Comparison of ENCODE assay signal across 15 cellular contexts in the genomic region with DNA sequence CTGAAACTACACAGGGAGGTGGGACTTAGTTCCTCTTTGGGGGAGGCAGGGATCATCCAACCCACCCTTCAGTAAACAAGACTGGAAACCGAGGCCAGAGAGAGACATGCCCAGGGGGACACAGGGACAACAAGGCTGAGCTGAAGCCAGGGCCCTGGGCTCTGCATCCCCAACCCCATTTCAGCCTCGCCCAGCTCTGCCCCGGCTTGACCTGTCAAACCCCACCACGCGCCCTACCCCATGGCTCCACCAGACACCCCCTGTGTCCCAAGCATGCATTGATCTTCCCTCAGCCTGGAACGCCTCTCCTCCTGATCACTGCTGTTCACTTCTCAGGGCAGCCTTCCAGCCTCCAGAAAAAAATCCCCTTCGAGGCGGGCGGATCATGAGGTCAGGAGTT. TPM values are rescaled to one million over a fixed set of nuclear protein-coding genes. Genes with fewer than 3 reads are reported as not detected.
"Had no signal": no experiment of that assay in that cellular context is flagged by ENCODE, and none has a peak within 500 bp of the region (broad histone marks: within the 10 kb centered on the region; RNA-seq: fewer than 3 reads in every experiment).

No MANE protein-coding gene starts in this region.

- H3K36me3 Mint-ChIP-seq: activated CD8-positive, alpha-beta memory T cell treated with anti-CD3 and anti-CD28 coated beads, Interleukin-2, amount 10 ng/mL, durations not matched to agents 7 days and 5 days had no signal

- H3K4me3 ChIP-seq: left ventricle myocardium inferior, prostate gland, SJCRH30, tibial nerve had no signal

- H3K27ac Mint-ChIP-seq: activated CD8-positive, alpha-beta memory T cell treated with anti-CD3 and anti-CD28 coated beads, Interleukin-2, amount 10 ng/mL, durations not matched to agents 7 days and 5 days had no signal

- H3K9me3 ChIP-seq: left ventricle myocardium inferior, prostate gland, SJCRH30, tibial nerve had no signal

- H3K4me3 Mint-ChIP-seq: activated CD8-positive, alpha-beta memory T cell treated with anti-CD3 and anti-CD28 coated beads, Interleukin-2, amount 10 ng/mL, durations not matched to agents 7 days and 5 days; activated T-cell treated with anti-CD3 and anti-CD28 coated beads, Interleukin-2, amount 50 U/mL, for 4 hours had no signal

- DNase-seq: activated CD8-positive, alpha-beta memory T cell treated with anti-CD3 and anti-CD28 coated beads, Interleukin-2, amount 10 ng/mL, durations not matched to agents 7 days and 5 days; activated effector memory CD4-positive, alpha-beta T cell treated with anti-CD3 and anti-CD28 coated beads, Interleukin-2, amount 50 U/mL, for 16 hours; activated T-cell treated with anti-CD3 and anti-CD28 coated beads, Interleukin-2, amount 50 U/mL, for 4 hours; aorta; hippocampal formation; left ventricle myocardium inferior; naive thymus-derived CD8-positive, alpha-beta T cell; SJCRH30; small intestine; stimulated activated CD4-positive, alpha-beta T cell treated with anti-CD3 and anti-CD28 coated beads, Interleukin-4, amount 100 ng/mL, for 24 hours; T1000 had no signal

- H3K36me3 ChIP-seq: prostate gland had no signal

- ATAC-seq: activated CD4-positive, CD25-positive, alpha-beta regulatory T cell treated with anti-CD3 and anti-CD28 coated beads, Interleukin-2, amount 50 U/mL, for 24 hours; activated CD8-positive, alpha-beta memory T cell treated with anti-CD3 and anti-CD28 coated beads, Interleukin-2, amount 10 ng/mL, durations not matched to agents 7 days and 5 days; activated T-cell treated with anti-CD3 and anti-CD28 coated beads, Interleukin-2, amount 50 U/mL, for 4 hours; naive thymus-derived CD8-positive, alpha-beta T cell; right cardiac atrium had no signal

- H3K9me3 Mint-ChIP-seq: activated T-cell treated with anti-CD3 and anti-CD28 coated beads, Interleukin-2, amount 50 U/mL, for 4 hours; naive thymus-derived CD8-positive, alpha-beta T cell had no signal

- H3K27ac ChIP-seq: left ventricle myocardium inferior, prostate gland, SJCRH30, tibial nerve had no signal

RNA-seq across cellular contexts. Expression of gene APC2, which starts 2.0 kb away (rescaled TPM):
- polyA plus RNA-seq: naive thymus-derived CD8-positive, alpha-beta T cell had no signal
